In the genomic region with DNA sequence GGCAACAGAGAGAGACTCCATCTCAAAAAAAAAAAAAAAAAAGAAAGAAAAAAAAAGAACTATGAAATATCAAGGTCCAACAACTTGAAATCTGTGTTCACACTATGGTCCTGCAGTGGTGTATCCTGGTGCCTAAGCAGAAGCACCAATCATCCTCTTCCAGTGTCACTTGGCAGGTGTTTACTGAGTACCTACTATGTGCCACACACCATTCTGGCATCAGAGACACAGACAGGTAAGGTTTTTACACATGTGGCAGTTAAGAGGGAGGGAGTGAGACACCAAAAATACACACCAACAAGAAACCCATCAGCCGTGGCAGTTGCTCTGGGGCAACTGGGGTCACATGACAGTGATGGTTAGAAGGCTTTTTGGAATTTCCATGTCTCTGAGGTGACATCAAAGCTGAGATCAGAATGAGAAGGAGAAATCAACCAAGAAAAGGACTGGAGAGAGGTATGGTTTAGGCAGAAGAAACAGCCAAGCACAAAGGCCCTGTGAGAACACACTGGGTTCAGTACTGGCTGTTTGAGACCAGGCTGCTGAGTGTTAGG, we compare ENCODE assay signal across 1 cellular context.
TF ChIP-seq lines count a peak whose summit lies in the region.

No MANE protein-coding gene starts in this region.

TF ChIP-seq in IMR-90, 13 proteins besides CTCF, POLR2A, EP300 and RAD21:
- TF ChIP-seq RFX5 (IDR thresholded peaks at IDR 0.05; ENCODE audit: low read depth, low read length) (no peak), NFE2L2 (IDR thresholded peaks at IDR 0.05; ENCODE audit: low read depth, low read length) (no peak), FOS (IDR thresholded peaks at IDR 0.05; ENCODE audit: low read depth, low read length) (no peak), SMC3 (IDR thresholded peaks at IDR 0.05; ENCODE audit: low read depth, low read length) (no peak), CHD1 (IDR thresholded peaks at IDR 0.05; ENCODE audit: low read depth, low read length) (no peak), MAZ (IDR thresholded peaks at IDR 0.05; ENCODE audit: borderline replicate concordance, low read depth, low read length) (no peak), BHLHE40 (IDR thresholded peaks at IDR 0.05; ENCODE audit: low read depth, low read length) (no peak), MAFK (IDR thresholded peaks at IDR 0.05; ENCODE audit: low read depth, low read length) (no peak), MXI1 (IDR thresholded peaks at IDR 0.05; ENCODE audit: borderline replicate concordance, low read depth, low read length) (no peak), RCOR1 (IDR thresholded peaks at IDR 0.05; ENCODE audit: insufficient replicate concordance, low read length) (no peak), CEBPB (IDR thresholded peaks at IDR 0.05; ENCODE audit: low read depth, low read length) (no peak)
- TF ChIP-seq, protein P1, sequence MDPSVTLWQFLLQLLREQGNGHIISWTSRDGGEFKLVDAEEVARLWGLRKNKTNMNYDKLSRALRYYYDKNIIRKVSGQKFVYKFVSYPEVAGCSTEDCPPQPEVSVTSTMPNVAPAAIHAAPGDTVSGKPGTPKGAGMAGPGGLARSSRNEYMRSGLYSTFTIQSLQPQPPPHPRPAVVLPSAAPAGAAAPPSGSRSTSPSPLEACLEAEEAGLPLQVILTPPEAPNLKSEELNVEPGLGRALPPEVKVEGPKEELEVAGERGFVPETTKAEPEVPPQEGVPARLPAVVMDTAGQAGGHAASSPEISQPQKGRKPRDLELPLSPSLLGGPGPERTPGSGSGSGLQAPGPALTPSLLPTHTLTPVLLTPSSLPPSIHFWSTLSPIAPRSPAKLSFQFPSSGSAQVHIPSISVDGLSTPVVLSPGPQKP (IDR thresholded peaks at IDR 0.05; ENCODE audit: borderline replicate concordance, low read depth, low read length) = no peak
- TF ChIP-seq, protein P2, sequence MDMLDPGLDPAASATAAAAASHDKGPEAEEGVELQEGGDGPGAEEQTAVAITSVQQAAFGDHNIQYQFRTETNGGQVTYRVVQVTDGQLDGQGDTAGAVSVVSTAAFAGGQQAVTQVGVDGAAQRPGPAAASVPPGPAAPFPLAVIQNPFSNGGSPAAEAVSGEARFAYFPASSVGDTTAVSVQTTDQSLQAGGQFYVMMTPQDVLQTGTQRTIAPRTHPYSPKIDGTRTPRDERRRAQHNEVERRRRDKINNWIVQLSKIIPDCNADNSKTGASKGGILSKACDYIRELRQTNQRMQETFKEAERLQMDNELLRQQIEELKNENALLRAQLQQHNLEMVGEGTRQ (IDR thresholded peaks at IDR 0.05; ENCODE audit: low read depth, low read length) = no peak
